11 cellular contexts compared by ENCODE assay signal in genomic region chr20:20549699-20550098, GRCh38.
DNase-seq lines count a peak whose midpoint lies in the region; TF ChIP-seq lines count a peak whose summit lies in the region.
"Had no signal": no experiment of that assay in that cellular context is flagged by ENCODE, and none has a peak within 500 bp of the region (broad histone marks: within the 10 kb centered on the region; RNA-seq: fewer than 3 reads in every experiment).

No MANE protein-coding gene starts in this region.

- H3K4me3 ChIP-seq in skeletal muscle cell (ENCODE audit: low read depth, low read length): no peak overlapping the region
- no peak overlapping the region for H3K4me3 ChIP-seq in MG63

- no peaks in the 10 kb centered on the region for H3K36me3 ChIP-seq in MG63

- TF ChIP-seq CTCF in GM20000 (IDR thresholded peaks at IDR 0.05; ENCODE audit: extremely low read depth, missing control alignments): no peak

- peak overlapping the region; percentile 93 for H3K27ac ChIP-seq in epithelial cell of prostate

- H3K9me3 ChIP-seq in MG63: no peaks in the 10 kb centered on the region

- no peaks in the 10 kb centered on the region for H3K27me3 ChIP-seq in MG63

- DNase-seq in NCI-H345 (lab: John Stamatoyannopoulos, UW): peak; percentile 17
- no peak for DNase-seq in NCI-H345 treated with DMSO at 0.1 percent for 48 hours (lab: John Stamatoyannopoulos, UW; ENCODE audit: unreplicated experiment)
- peak; percentile 66 for DNase-seq in NCI-H510A treated with DMSO at 0.1 percent for 48 hours (lab: John Stamatoyannopoulos, UW)
- DNase-seq in epithelial cell of prostate (ENCODE audit: low read depth, low spot score): peak; percentile 89
- peak; percentile 83 for DNase-seq in skeletal muscle cell (ENCODE audit: low read depth)
- no peak for DNase-seq in MG63
- no peak for DNase-seq in dermis blood vessel endothelial cell
- DNase-seq in GM20000 (ENCODE audit: low spot score): no peak
- DNase-seq: activated T-cell treated with anti-CD3 and anti-CD28 coated beads, Interleukin-2, amount 50 U/mL, for 4 hours; retina; SW 1271 had no signal

Comparison
In these comparisons a context has a peak if more than half of its experiments do, and no peak if none do; other contexts are left out.
1. DNase-seq: peak in NCI-H345 (single experiment), NCI-H510A treated with DMSO at 0.1 percent for 48 hours (single experiment), epithelial cell of prostate (single experiment) and skeletal muscle cell (single experiment); none in NCI-H345 treated with DMSO at 0.1 percent for 48 hours (single experiment), MG63 (single experiment), dermis blood vessel endothelial cell (single experiment) and GM20000 (single experiment).